ENCODE assay signal across 12 cellular contexts in the genomic region with DNA sequence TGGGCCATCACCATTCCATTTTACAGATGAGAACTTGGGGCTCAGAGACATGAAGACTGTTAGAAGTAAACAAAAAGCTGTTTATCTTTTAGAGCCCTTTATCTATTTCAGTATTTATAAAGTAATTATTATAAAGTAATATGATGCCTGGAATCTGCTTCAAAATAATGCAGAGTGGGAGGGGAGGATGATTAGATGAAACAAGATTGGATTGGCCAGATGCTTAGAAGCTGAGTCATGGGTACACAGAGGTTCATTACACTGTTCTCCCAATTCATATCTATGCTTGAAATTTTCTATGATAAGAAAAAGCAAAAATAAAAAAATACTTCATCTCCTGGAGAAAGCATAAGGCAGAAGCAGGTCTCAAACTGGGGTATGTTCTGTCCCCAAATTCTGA. TPM values are rescaled to one million over a fixed set of nuclear protein-coding genes. Genes with fewer than 3 reads are reported as not detected.
DNase-seq lines count a peak whose midpoint lies in the region; TF ChIP-seq lines count a peak whose summit lies in the region.
"Had no signal": no experiment of that assay in that cellular context is flagged by ENCODE, and none has a peak within 500 bp of the region (broad histone marks: within the 10 kb centered on the region; RNA-seq: fewer than 3 reads in every experiment).

No MANE protein-coding gene starts in this region.

- DNase-seq in GM03348 (ENCODE audit: low spot score), result peak; percentile 71
- DNase-seq in SK-N-SH, result no peak
- DNase-seq in fibroblast of the aortic adventitia (ENCODE audit: low read depth), result peak; percentile 72
- DNase-seq in stomach, result no peak
- no peak for DNase-seq in NAMALWA (ENCODE audit: low spot score)
- no peak for DNase-seq in SKM-1 (lab: John Stamatoyannopoulos, UW; ENCODE audit: unreplicated experiment)
- DNase-seq in DMS114 treated with DMSO at 0.1 percent for 48 hours (lab: John Stamatoyannopoulos, UW; ENCODE audit: unreplicated experiment), result no peak
- DNase-seq in nucleus accumbens (lab: John Stamatoyannopoulos, UW), result no peak
- DNase-seq: hypothalamus, NCI-H1436 treated with DMSO at 0.1 percent for 48 hours, SIG-M5 had no signal

- H3K79me2 ChIP-seq in SK-N-SH (ENCODE audit: insufficient read depth), result peaks cover 85% of the 10 kb centered on the region

- H3K4me3 ChIP-seq in SK-N-SH (ENCODE audit: low read depth in 2 of 2, low read length in 1 of 2) (peak overlapping the region in 1 of 2 experiments; percentile 48; a peak in 1 of 4 replicates), fibroblast of the aortic adventitia (ENCODE audit: low read depth, low read length) (no peak overlapping the region), stomach (no peak overlapping the region)
- H3K4me3 ChIP-seq: HAP-1 had no signal

- H3K36me3 ChIP-seq in SK-N-SH (replicated peaks in 1 of 2; ENCODE audit: control insufficient read depth in 1 of 2, insufficient read depth in 2 of 2, low read length in 1 of 2), result no peaks in the 10 kb centered on the region
- no peaks in the 10 kb centered on the region for H3K36me3 ChIP-seq in stomach
- H3K36me3 ChIP-seq: HAP-1 had no signal

- H3K9me3 ChIP-seq in SK-N-SH (no peaks in the 10 kb centered on the region), stomach (no peaks in the 10 kb centered on the region)
- H3K9me3 ChIP-seq: HAP-1 had no signal

- H3K4me2 ChIP-seq in SK-N-SH, result peak overlapping the region; percentile 78

- H3K9ac ChIP-seq in SK-N-SH, result no peak overlapping the region

- H3K4me1 ChIP-seq in SK-N-SH (ENCODE audit: control insufficient read depth in 1 of 2, insufficient read depth in 2 of 2, low read depth in 1 of 2, low read length in 1 of 2) (peaks cover 69 to 86% of the 10 kb centered on the region in 2 experiments), stomach (peaks cover 31 to 100% (median 68%) of the 10 kb centered on the region in 4 donors)

- POLR2A ChIA-PET in SK-N-SH (lab: Yijun Ruan, JAX), result no interaction called here

- H2AFZ ChIP-seq in SK-N-SH (ENCODE audit: low read depth), result no peak overlapping the region

- TF ChIP-seq POLR2A in stomach (IDR thresholded peaks at IDR 0.05), result no peak

- H3F3A ChIP-seq in SK-N-SH (replicated peaks; ENCODE audit: insufficient read depth), result peaks cover 52% of the 10 kb centered on the region

- CTCF ChIA-PET in SK-N-SH (lab: Yijun Ruan, JAX), result interaction anchor here (1.4 to 6.1 kb wide), 5 partner anchors 10 to 588 kb away, joined by 3 to 35 read pairs (median 5); no protein-coding TSS in a partner anchor

- no peaks in the 10 kb centered on the region for H3K27me3 ChIP-seq in SK-N-SH (ENCODE audit: insufficient read depth)
- H3K27me3 ChIP-seq in stomach, result no peaks in the 10 kb centered on the region

- H3K27ac ChIP-seq in SK-N-SH (ENCODE audit: low read depth in 2 of 2, low read length in 1 of 2), result peak overlapping the region; percentile 74 to 96
- peak overlapping the region in 4 of 5 donors; percentile 42 to 73 (median 57) for H3K27ac ChIP-seq in stomach

- TF ChIP-seq CTCF in SK-N-SH (IDR thresholded peaks at IDR 0.05) (no peak), fibroblast of the aortic adventitia (IDR thresholded peaks at IDR 0.05; ENCODE audit: insufficient read depth, low read length) (no peak), stomach (IDR thresholded peaks at IDR 0.05) (no peak)

- no peak for TF ChIP-seq EP300 in SK-N-SH (IDR thresholded peaks at IDR 0.05; ENCODE audit: borderline replicate concordance in 1 of 2, low read depth in 1 of 2, low read length in 1 of 2)
- no peak for TF ChIP-seq EP300 in stomach (IDR thresholded peaks at IDR 0.05)

- no peaks in the 10 kb centered on the region; the same call in 1 of the 2 replicates for H3K9me2 ChIP-seq in SK-N-SH

- H4K20me1 ChIP-seq in SK-N-SH (ENCODE audit: insufficient read depth), result no peaks in the 10 kb centered on the region

- TF ChIP-seq RAD21 in SK-N-SH (IDR thresholded peaks at IDR 0.05; ENCODE audit: low read length), result no peak

- intact Hi-C loops in stomach (cut with DNase I; ENCODE audit: low total_unique reads), result no loop called here

TF ChIP-seq in SK-N-SH, 30 proteins besides CTCF, POLR2A, EP300 and RAD21 (continues in another document):
- no peak for TF ChIP-seq RCOR1 (IDR thresholded peaks at IDR 0.05; ENCODE audit: low read length)
- no peak for TF ChIP-seq MXI1 (IDR thresholded peaks at IDR 0.05; ENCODE audit: low read depth, low read length)
- no peak for TF ChIP-seq SMC3 (IDR thresholded peaks at IDR 0.05; ENCODE audit: low read depth, low read length)
- TF ChIP-seq MAX (IDR thresholded peaks at IDR 0.05; ENCODE audit: low read depth), result no peak
- peak; percentile 73; the same call in 1 of the 2 replicates for TF ChIP-seq JUND (IDR thresholded peaks at IDR 0.05)
- TF ChIP-seq TAF1 (IDR thresholded peaks at IDR 0.05; ENCODE audit: borderline replicate concordance, low read depth, low read length), result no peak
- no peak for TF ChIP-seq SIN3A (IDR thresholded peaks at IDR 0.05; ENCODE audit: borderline replicate concordance, low read depth, low read length)
- TF ChIP-seq NRF1 (IDR thresholded peaks at IDR 0.05; ENCODE audit: low read depth, low read length), result no peak
- peak; percentile 40; the same call in 1 of the 2 replicates for TF ChIP-seq TCF12 (IDR thresholded peaks at IDR 0.05)
- no peak for TF ChIP-seq CHD2 (IDR thresholded peaks at IDR 0.05; ENCODE audit: low read length, partially characterized antibody)
- TF ChIP-seq RFX5 (IDR thresholded peaks at IDR 0.05; ENCODE audit: low read length), result no peak
- TF ChIP-seq GABPA (IDR thresholded peaks at IDR 0.05; ENCODE audit: low read depth), result no peak
- peak; percentile 29; the same call in 1 of the 2 replicates for TF ChIP-seq NFIC (IDR thresholded peaks at IDR 0.05; ENCODE audit: borderline replicate concordance)
- peak; percentile 54; the same call in 1 of the 2 replicates for TF ChIP-seq TEAD4 (IDR thresholded peaks at IDR 0.05; ENCODE audit: borderline replicate concordance, insufficient read depth)
- peak; percentile 40; the same call in 1 of the 2 replicates for TF ChIP-seq RXRA (IDR thresholded peaks at IDR 0.05; ENCODE audit: borderline replicate concordance, low read depth)
- no peak for TF ChIP-seq ELF1 (IDR thresholded peaks at IDR 0.05)
- TF ChIP-seq FOXM1 (IDR thresholded peaks at IDR 0.05; ENCODE audit: low read depth), result no peak
- TF ChIP-seq ZBTB33 (IDR thresholded peaks at IDR 0.05; ENCODE audit: borderline replicate concordance, low read depth), result no peak
- TF ChIP-seq YY1 (IDR thresholded peaks at IDR 0.05; ENCODE audit: low read depth), result no peak

RNA-seq across cellular contexts. Expression of gene TOM1L2, which starts 29.4 kb away (rescaled TPM):
- polyA plus RNA-seq in SK-N-SH (2012; rRNA removed) (85.4 and 91.7 TPM in 2 replicates), stomach (10 to 100 TPM; 13.3 to 24.2 (median 23.1) TPM)
- 44.8 and 62.7 TPM in 2 replicates for polyA plus RNA-seq in SK-N-SH (2012; cell fraction: cytosol; rRNA removed)
- polyA plus RNA-seq in SK-N-SH (2012; cell fraction: nucleus; rRNA removed), result 250 and 259 TPM in 2 replicates
- total RNA-seq in fibroblast of the aortic adventitia (ENCODE audit: low replicate concordance) (27.2 and 40.3 TPM in 2 replicates), stomach (100 to 1,000 TPM in 1 of 5 donors, 10 to 100 TPM in 4; 33.8 to 154 (median 51.3) TPM)

RNA-seq across cellular contexts. Expression of gene DRC3, which starts 29.8 kb away (rescaled TPM):
- polyA plus RNA-seq in SK-N-SH (2012; rRNA removed) (3.6 and 5.5 TPM in 2 replicates), stomach (1 to 10 TPM; 1.6 to 6.4 (median 1.7) TPM)
- 1.9 and 2.3 TPM in 2 replicates for polyA plus RNA-seq in SK-N-SH (2012; cell fraction: cytosol; rRNA removed)
- polyA plus RNA-seq in SK-N-SH (2012; cell fraction: nucleus; rRNA removed), result 19.0 and 26.4 TPM in 2 replicates
- total RNA-seq in fibroblast of the aortic adventitia (ENCODE audit: low replicate concordance) (0.74 and 1.8 TPM in 2 replicates), stomach (10 to 100 TPM in 1 of 5 donors, 1 to 10 TPM in 3, not detected in 1; 1.1 to 16.5 (median 2.2) TPM)

Comparison
In these comparisons a context has a peak if more than half of its experiments do, and no peak if none do; other contexts are left out.
1. DNase-seq: peak in GM03348 (single experiment) and fibroblast of the aortic adventitia (single experiment); none in SK-N-SH (single experiment), stomach (single experiment), NAMALWA (single experiment), SKM-1 (single experiment), DMS114 treated with DMSO at 0.1 percent for 48 hours (single experiment) and nucleus accumbens (0 of 56).